8 cellular contexts compared by ENCODE assay signal in genomic region chr5:135399838-135400542, GRCh38. TPM values are rescaled to one million over a fixed set of nuclear protein-coding genes. Genes with fewer than 3 reads are reported as not detected.
DNase-seq lines count a peak whose midpoint lies in the region; ATAC-seq and TF ChIP-seq lines count a peak whose summit lies in the region.

No MANE protein-coding gene starts in this region.

- H3K4me3 ChIP-seq in MM.1S (ENCODE audit: low read length) (peak overlapping the region; percentile 99), choroid plexus epithelial cell (ENCODE audit: low read depth, low read length) (peak overlapping the region; percentile 83)

- H3K9ac ChIP-seq in MM.1S (ENCODE audit: low read length): peak overlapping the region; percentile 87

- H3F3A ChIP-seq in MM.1S (ENCODE audit: insufficient read depth, low read length): peaks cover 13% of the 10 kb centered on the region

- peak overlapping the region; percentile 77 to 94 for H3K27ac Mint-ChIP-seq in natural killer cell

- peaks cover 30% of the 10 kb centered on the region for H4K20me1 ChIP-seq in MM.1S (ENCODE audit: insufficient read depth, low read length)

- peaks cover 32% of the 10 kb centered on the region for H3K4me1 ChIP-seq in MM.1S (ENCODE audit: low read length)

- peak overlapping the region; percentile 100 for H2AFZ ChIP-seq in MM.1S (ENCODE audit: low read length)

- H3K9me3 Mint-ChIP-seq in natural killer cell: no peaks in the 10 kb centered on the region

- H3K4me1 Mint-ChIP-seq in natural killer cell: peaks cover 36 to 40% of the 10 kb centered on the region in 2 donors

- H3K4me2 ChIP-seq in MM.1S (ENCODE audit: low read depth, low read length): peak overlapping the region; percentile 96

- no peaks in the 10 kb centered on the region; the same call in 1 of the 2 replicates for H3K36me3 ChIP-seq in MM.1S (replicated peaks; ENCODE audit: insufficient read depth, low read length)

- no peaks in the 10 kb centered on the region for H3K9me2 ChIP-seq in MM.1S (replicated peaks; ENCODE audit: insufficient read depth, low read length)

- TF ChIP-seq CTCF in C4-2B (conservative IDR thresholded peaks at IDR 0.05): no peak
- no peak for TF ChIP-seq CTCF in MM.1S (IDR thresholded peaks at IDR 0.05; ENCODE audit: low read length)
- TF ChIP-seq CTCF in choroid plexus epithelial cell (conservative IDR thresholded peaks at IDR 0.05; ENCODE audit: low read depth, low read length): no peak
- no peak for TF ChIP-seq CTCF in natural killer cell (IDR thresholded peaks at IDR 0.05)

- H3K9me3 ChIP-seq in MM.1S (replicated peaks; ENCODE audit: insufficient read depth, low read length): no peaks in the 10 kb centered on the region

- H3K79me2 ChIP-seq in MM.1S (ENCODE audit: low read length): peaks cover 44% of the 10 kb centered on the region

- no peaks in the 10 kb centered on the region for H3K27me3 Mint-ChIP-seq in natural killer cell (ENCODE audit: low read depth in 2 of 2)

- no peaks in the 10 kb centered on the region for H3K36me3 Mint-ChIP-seq in natural killer cell

- H3K27ac ChIP-seq in C4-2B (peak overlapping the region; percentile 99), MM.1S (ENCODE audit: low read length) (no peak overlapping the region)

- ATAC-seq in natural killer cell (no peak), HG02884 (IDR thresholded peaks at IDR 0.05; ENCODE audit: unreplicated experiment) (no peak), GM21737 (IDR thresholded peaks at IDR 0.05; ENCODE audit: unreplicated experiment) (no peak), GM18861 (IDR thresholded peaks at IDR 0.05; ENCODE audit: unreplicated experiment) (no peak)

- no peaks in the 10 kb centered on the region for H3K27me3 ChIP-seq in MM.1S (replicated peaks; ENCODE audit: insufficient read depth, low read length)

- intact Hi-C loops in natural killer cell (cut with micrococcal nuclease): no loop called here

- H3K4me3 Mint-ChIP-seq in natural killer cell: peak overlapping the region; percentile 86

- no peak for DNase-seq in MM.1S
- no peak for DNase-seq in choroid plexus epithelial cell (ENCODE audit: low read depth)
- DNase-seq in natural killer cell: no peak
- DNase-seq in stimulated activated naive CD4-positive, alpha-beta T cell treated with Interleukin-2 at 50 U/mL for 16 hours (lab: John Stamatoyannopoulos, UW): no peak

RNA-seq across cellular contexts. Expression of gene MACROH2A1, which starts 1.0 kb away (rescaled TPM):
- total RNA-seq in natural killer cell: 100 to 1,000 TPM; 139 to 160 (median 139) TPM

RNA-seq across cellular contexts. Expression of gene DCANP1, which starts 47.2 kb away (rescaled TPM):
- under 1 TPM in 1 of 3 donors, not detected in 2; 0.07 TPM for total RNA-seq in natural killer cell

RNA-seq across cellular contexts. Expression of gene TIFAB, which starts 52.2 kb away (rescaled TPM):
- total RNA-seq in natural killer cell: under 1 TPM in 2 of 3 donors, not detected in 1; 0.05 to 0.21 TPM
